1 cellular context compared by ENCODE assay signal in the genomic region with DNA sequence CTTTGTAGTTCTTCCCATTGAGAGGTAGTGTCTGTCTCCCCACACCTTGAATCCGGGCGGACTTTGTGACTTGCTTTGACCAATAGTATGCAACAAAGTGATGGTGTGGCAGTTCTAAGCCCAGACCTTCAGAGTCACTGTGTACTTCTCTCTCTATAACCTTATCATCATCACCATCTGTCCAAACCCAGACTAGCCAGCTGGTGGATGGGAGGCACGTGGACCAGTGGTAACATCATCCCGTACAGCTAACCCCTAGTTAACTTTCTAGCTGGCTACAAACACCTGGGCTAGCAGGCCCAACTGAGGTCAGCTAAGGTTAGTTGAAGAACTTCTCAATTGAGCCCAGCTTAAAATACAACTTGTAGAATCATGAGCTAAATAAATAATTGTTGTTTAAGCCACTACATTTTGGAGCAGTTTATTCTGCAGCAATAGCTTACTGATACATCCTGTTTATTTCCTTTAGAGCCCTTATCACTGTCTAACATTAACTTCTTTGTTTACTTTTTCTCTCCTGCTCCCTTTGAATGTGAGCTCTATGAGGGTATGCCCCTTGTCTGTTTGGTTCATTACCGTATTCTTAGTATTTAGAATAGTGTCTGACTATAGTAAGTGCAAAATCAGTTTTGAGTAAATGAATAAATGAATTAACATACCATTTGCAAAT.
A peak's percentile ranks its signal among the peaks of the same experiment; 100 is the strongest.
TF ChIP-seq lines count a peak whose summit lies in the region.

No MANE protein-coding gene starts in this region.

TF ChIP-seq in HepG2, 621 proteins besides CTCF, POLR2A, EP300 and RAD21:
- TF ChIP-seq RBAK (CRISPR knock-in tag; IDR thresholded peaks at IDR 0.05), result peak; percentile 75; the same call in 1 of the 2 replicates
- TF ChIP-seq SIN3B (IDR thresholded peaks at IDR 0.05; ENCODE audit: low read length), result no peak
